Comparison of ENCODE assay signal across 8 cellular contexts in the genomic region with DNA sequence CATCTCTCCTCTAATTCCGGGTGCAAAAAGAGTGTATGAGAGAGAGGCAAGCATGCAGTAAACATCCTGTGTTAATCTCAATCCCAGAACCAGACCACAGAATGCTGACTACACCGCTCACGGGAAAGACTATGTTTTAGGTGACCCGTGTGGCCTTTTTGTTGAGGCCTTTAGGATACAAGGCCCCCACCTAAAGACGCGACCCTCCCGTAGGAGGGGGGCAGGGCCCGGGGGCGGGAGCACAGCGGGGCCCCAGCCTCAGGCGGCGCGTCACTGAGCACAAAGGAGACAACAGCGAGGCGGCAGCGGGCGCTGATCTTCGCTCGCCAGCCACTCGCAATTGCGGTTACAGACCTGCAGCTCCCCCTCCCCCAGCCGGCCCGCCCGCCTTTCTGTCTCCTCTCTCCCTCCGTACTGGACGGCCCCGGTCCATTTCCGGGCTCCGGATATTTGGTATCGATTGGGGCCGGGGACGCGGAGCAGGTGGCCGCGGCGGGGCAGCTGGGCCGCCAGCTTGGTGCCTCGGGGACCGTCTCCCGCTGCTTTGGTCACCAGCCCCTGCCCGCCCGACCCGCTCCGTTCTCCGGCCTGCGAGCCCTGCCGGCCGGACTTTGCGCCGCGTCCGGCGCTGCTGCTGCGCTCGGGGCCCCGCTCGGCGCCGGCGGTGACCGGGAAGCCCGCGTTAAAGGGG. TPM values are rescaled to one million over a fixed set of nuclear protein-coding genes. Genes with fewer than 3 reads are reported as not detected.
DNase-seq lines count a peak whose midpoint lies in the region; ATAC-seq and TF ChIP-seq lines count a peak whose summit lies in the region.

A gene with protein sequence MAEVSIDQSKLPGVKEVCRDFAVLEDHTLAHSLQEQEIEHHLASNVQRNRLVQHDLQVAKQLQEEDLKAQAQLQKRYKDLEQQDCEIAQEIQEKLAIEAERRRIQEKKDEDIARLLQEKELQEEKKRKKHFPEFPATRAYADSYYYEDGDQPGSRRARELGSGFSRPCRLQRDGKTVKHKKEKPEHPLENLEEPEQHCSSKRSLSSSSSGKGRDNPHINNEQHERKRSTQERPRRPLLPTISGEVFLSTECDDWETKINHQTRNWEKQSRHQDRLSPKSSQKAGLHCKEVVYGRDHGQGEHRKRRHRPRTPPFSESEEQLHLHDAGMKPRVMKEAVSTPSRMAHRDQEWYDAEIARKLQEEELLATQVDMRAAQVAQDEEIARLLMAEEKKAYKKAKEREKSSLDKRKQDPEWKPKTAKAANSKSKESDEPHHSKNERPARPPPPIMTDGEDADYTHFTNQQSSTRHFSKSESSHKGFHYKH (plus strand): TSS at position 432 of the 691 bp plus-strand sequence. CDS start 281 bp downstream, outside the sequence.

- H3K27me3 Mint-ChIP-seq in stimulated activated naive CD8-positive, alpha-beta T cell treated with anti-CD3 and anti-CD28 coated beads, Interleukin-15, Interleukin-2, amounts not matched to agents 100 ng/mL and 50 ng/mL, for 24 hours: peaks cover 34% of the 10 kb centered on the region

- H3K27ac Mint-ChIP-seq in stimulated activated naive CD8-positive, alpha-beta T cell treated with anti-CD3 and anti-CD28 coated beads, Interleukin-15, Interleukin-2, amounts not matched to agents 100 ng/mL and 50 ng/mL, for 24 hours: peak within 1 kb of the TSS; percentile 74

- no peak for TF ChIP-seq CTCF in epithelial cell of esophagus (IDR thresholded peaks at IDR 0.05; ENCODE audit: insufficient read depth, low read depth, low read length, missing control alignments)

- in situ Hi-C loops in Caki2 (cut with HindIII; ENCODE audit: low pct_unique_long_range_greater_than_20kb, low sequenced_read_pairs): no loop called here

- ATAC-seq in GM19467 (IDR thresholded peaks at IDR 0.05; ENCODE audit: unreplicated experiment) (peak; percentile 77), HG03558 (IDR thresholded peaks at IDR 0.05; ENCODE audit: extremely low read depth, unreplicated experiment) (peak; percentile 42)

- no peaks in the 10 kb centered on the region for H3K36me3 Mint-ChIP-seq in stimulated activated naive CD8-positive, alpha-beta T cell treated with anti-CD3 and anti-CD28 coated beads, Interleukin-15, Interleukin-2, amounts not matched to agents 100 ng/mL and 50 ng/mL, for 24 hours (ENCODE audit: low read depth)

- peak within 1 kb of the TSS; percentile 76 for H3K4me3 Mint-ChIP-seq in stimulated activated naive CD8-positive, alpha-beta T cell treated with anti-CD3 and anti-CD28 coated beads, Interleukin-15, Interleukin-2, amounts not matched to agents 100 ng/mL and 50 ng/mL, for 24 hours

- peaks cover 32% of the 10 kb centered on the region for H3K4me1 Mint-ChIP-seq in stimulated activated naive CD8-positive, alpha-beta T cell treated with anti-CD3 and anti-CD28 coated beads, Interleukin-15, Interleukin-2, amounts not matched to agents 100 ng/mL and 50 ng/mL, for 24 hours (ENCODE audit: low read depth)

- H3K9me3 Mint-ChIP-seq in stimulated activated naive CD8-positive, alpha-beta T cell treated with anti-CD3 and anti-CD28 coated beads, Interleukin-15, Interleukin-2, amounts not matched to agents 100 ng/mL and 50 ng/mL, for 24 hours: peaks cover 4% of the 10 kb centered on the region

- H3K4me3 ChIP-seq in epithelial cell of esophagus (ENCODE audit: low read length): peak within 1 kb of the TSS; percentile 69

- peak; percentile 89 for DNase-seq in Caki2 (ENCODE audit: low read depth)
- peak; percentile 88 for DNase-seq in NCI-H774 (lab: John Stamatoyannopoulos, UW)
- peak; percentile 18 for DNase-seq in activated CD8-positive, alpha-beta memory T cell treated with anti-CD3 and anti-CD28 coated beads, Interleukin-2, amount 50 U/mL, for 4 hours
- peak; percentile 77 for DNase-seq in epithelial cell of esophagus (ENCODE audit: low read depth)
- peak; percentile 94 for DNase-seq in mesenteric fat pad (ENCODE audit: low spot score)

RNA-seq across cellular contexts. Expression of the gene that starts here (rescaled TPM):
- 84.3 and 91.5 TPM in 2 replicates for total RNA-seq in Caki2 (2014; rRNA removed; shearing (Covaris generic); ENCODE audit: low replicate concordance)
- total RNA-seq in mesenteric fat pad: 120 TPM

Comparison
In these comparisons a context has a peak if more than half of its experiments do, and no peak if none do; other contexts are left out.
1. Peak in every context shown above with its lines: DNase-seq, ATAC-seq and H3K4me3 ChIP-seq.
2. DNase-seq: peak in every context shown above with its lines; median percentile 94 in mesenteric fat pad; 89 in Caki2; 88 in NCI-H774; 77 in epithelial cell of esophagus; 18 in activated CD8-positive, alpha-beta memory T cell treated with anti-CD3 and anti-CD28 coated beads, Interleukin-2, amount 50 U/mL, for 4 hours.